Comparison of ENCODE assay signal across 18 cellular contexts in the genomic region with DNA sequence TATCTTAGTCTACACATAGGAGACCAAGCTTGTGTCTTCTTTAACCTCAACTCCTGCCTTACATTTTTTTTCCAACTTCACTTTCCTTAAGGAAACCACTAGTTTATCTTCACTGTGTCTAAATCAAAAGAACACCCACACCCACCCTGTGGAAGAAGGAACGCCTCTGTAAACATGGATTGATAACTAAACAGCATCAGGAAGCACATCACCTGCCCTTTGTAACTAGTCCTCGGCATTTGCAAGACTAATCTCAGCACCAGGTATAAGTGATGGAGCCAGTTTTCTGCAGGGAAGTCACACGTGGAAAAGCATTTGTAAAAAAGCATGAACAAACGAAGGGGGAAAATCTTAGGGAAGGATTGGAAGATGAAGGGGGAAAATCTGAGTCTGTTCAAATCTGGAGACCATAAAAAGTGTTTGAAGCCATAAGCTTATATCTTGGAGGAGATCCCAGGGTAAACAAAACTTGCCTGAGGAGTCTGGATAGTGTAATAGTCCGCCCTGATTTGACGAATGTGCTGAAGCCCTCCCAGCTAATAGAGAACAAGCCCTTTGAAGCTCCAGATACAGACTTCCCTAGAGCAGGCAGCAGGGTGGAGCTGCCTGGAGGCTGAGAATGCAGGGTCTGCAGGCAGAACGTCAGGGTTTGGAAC.
"Had no signal": no experiment of that assay in that cellular context is flagged by ENCODE, and none has a peak within 500 bp of the region (broad histone marks: within the 10 kb centered on the region; RNA-seq: fewer than 3 reads in every experiment).

No MANE protein-coding gene starts in this region.

- H3K27ac ChIP-seq: body of pancreas, esophagus squamous epithelium, prostate gland, right lobe of liver had no signal

- H3K4me3 Mint-ChIP-seq: activated CD4-positive, alpha-beta T cell treated with anti-CD3 and anti-CD28 coated beads, Interleukin-2, amount 10 ng/mL, durations not matched to agents 7 days and 5 days; activated naive CD8-positive, alpha-beta T cell; nephron progenitor cell; T-helper 2 cell treated with Interferon-gamma antibody and Interleukin-4, amounts not matched to agents 5 μg/mL and 100 μg/mL, for 36 hours had no signal

- H3K9me3 ChIP-seq: body of pancreas, esophagus squamous epithelium, prostate gland, right lobe of liver had no signal

- H3K4me1 ChIP-seq: body of pancreas, esophagus squamous epithelium, prostate gland, right lobe of liver had no signal

- H3K36me3 ChIP-seq: esophagus squamous epithelium, prostate gland, right lobe of liver had no signal

- H3K27ac Mint-ChIP-seq: activated CD4-positive, alpha-beta T cell treated with anti-CD3 and anti-CD28 coated beads, Interleukin-2, amount 10 ng/mL, durations not matched to agents 7 days and 5 days; activated naive CD8-positive, alpha-beta T cell; nephron progenitor cell; T-helper 2 cell treated with Interferon-gamma antibody and Interleukin-4, amounts not matched to agents 5 μg/mL and 100 μg/mL, for 36 hours had no signal

- H3K4me1 Mint-ChIP-seq: activated CD4-positive, alpha-beta T cell treated with anti-CD3 and anti-CD28 coated beads, Interleukin-2, amount 10 ng/mL, durations not matched to agents 7 days and 5 days had no signal

- H3K27me3 ChIP-seq: body of pancreas, esophagus squamous epithelium, right lobe of liver had no signal

- H3K27me3 Mint-ChIP-seq: activated CD4-positive, alpha-beta T cell treated with anti-CD3 and anti-CD28 coated beads, Interleukin-2, amount 10 ng/mL, durations not matched to agents 7 days and 5 days; activated naive CD8-positive, alpha-beta T cell had no signal

- ATAC-seq: body of pancreas, right lobe of liver had no signal

- H3K4me3 ChIP-seq: body of pancreas, esophagus squamous epithelium, lung, prostate gland, right lobe of liver had no signal

- H3K9me3 Mint-ChIP-seq: activated CD4-positive, alpha-beta T cell treated with anti-CD3 and anti-CD28 coated beads, Interleukin-2, amount 10 ng/mL, durations not matched to agents 7 days and 5 days; T-helper 2 cell treated with Interferon-gamma antibody and Interleukin-4, amounts not matched to agents 5 μg/mL and 100 μg/mL, for 36 hours had no signal

- FAIRE-seq: colon had no signal

- DNase-seq: activated CD4-positive, alpha-beta T cell treated with anti-CD3 and anti-CD28 coated beads, Interleukin-2, amount 10 ng/mL, durations not matched to agents 7 days and 5 days; activated CD4-positive, CD25-positive, alpha-beta regulatory T cell; activated CD8-positive, alpha-beta memory T cell treated with anti-CD3 and anti-CD28 coated beads, Interleukin-2, amount 50 U/mL, for 48 hours; activated gamma-delta T cell treated with Interleukin-2 at 50 U/mL for 16 hours; amygdala; body of pancreas; esophagus squamous epithelium; foreskin melanocyte; nephron progenitor cell; occipital lobe; right lobe of liver; stimulated activated CD4-positive, alpha-beta T cell treated with anti-CD3 and anti-CD28 coated beads, Interleukin-12 subunit alpha, Interleukin-12 subunit beta, amount 100 ng/mL, for 4 hours; stimulated activated CD4-positive, alpha-beta T cell treated with anti-CD3 and anti-CD28 coated beads, Interleukin-2, amount 100 ng/mL, for 24 hours had no signal
